ENCODE assay signal across 1 cellular context in genomic region chr13:67120872-67121531, GRCh38.
TF ChIP-seq lines count a peak whose summit lies in the region.

No MANE protein-coding gene starts in this region.

TF ChIP-seq in K562, 482 proteins besides CTCF, POLR2A, EP300 and RAD21 (continued from another document):
- TF ChIP-seq PHF8 (IDR thresholded peaks at IDR 0.05; ENCODE audit: borderline replicate concordance, low read length) (no peak), DPF2 (IDR thresholded peaks at IDR 0.05) (peak; percentile 53), NFRKB (IDR thresholded peaks at IDR 0.05; ENCODE audit: low read depth) (no peak), MAFF (IDR thresholded peaks at IDR 0.05; ENCODE audit: low read length) (peak; percentile 69; the same call in 1 of the 2 replicates), FOXK2 (conservative IDR thresholded peaks at IDR 0.05 in 1 of 2, IDR thresholded peaks at IDR 0.05 in 1 of 2; ENCODE audit: low read depth in 2 of 2) (peak in 1 of 2 experiments; percentile 59; a peak in 2 of 4 replicates), SMARCC2 (IDR thresholded peaks at IDR 0.05; ENCODE audit: low read depth) (0 out of 2 replicates have a peak, but pooled peaks have one; percentile 20), MAFK (IDR thresholded peaks at IDR 0.05; ENCODE audit: low read length) (peak; percentile 47; the same call in 1 of the 2 replicates), XRCC3 (IDR thresholded peaks at IDR 0.05) (no peak), VEZF1 (CRISPR knock-in tag; IDR thresholded peaks at IDR 0.05) (no peak), MAFG (tag; conservative IDR thresholded peaks at IDR 0.05) (peak; percentile 76)
